Comparison of ENCODE assay signal across 8 cellular contexts in the genomic region with DNA sequence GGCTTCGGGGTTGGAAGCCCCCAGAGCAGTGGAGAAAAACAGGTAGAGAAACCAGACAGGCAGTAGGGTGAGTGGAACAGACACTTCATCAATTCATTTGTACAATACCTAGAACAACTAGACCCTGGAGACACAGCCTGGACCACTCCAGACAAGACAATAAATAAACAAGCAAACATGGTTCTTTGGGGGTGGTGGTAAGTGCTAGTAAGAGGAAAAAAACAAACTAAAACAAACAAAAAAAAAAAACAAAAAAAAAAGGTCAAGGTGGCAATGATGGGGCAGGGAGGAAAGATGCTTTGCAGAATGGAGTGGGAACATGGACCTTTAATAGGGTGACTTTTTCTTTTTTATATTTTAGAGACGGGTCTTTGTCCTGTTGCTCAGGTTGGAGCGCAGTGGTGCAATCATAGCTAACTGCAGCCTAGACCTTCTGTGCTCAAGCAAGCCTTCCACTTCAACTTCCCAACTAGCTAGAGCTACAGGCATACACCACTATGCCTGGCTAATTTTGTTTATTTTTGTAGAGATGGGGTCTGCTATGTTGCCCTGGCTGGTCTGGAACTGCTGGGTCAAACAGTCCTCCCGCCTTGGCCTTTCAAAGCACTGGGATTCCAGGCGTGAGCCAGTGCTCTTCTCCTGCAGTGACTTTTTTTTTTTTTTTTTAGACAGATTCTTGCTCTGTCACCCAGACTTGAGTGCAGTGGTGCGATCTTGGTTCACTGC. TPM values are rescaled to one million over a fixed set of nuclear protein-coding genes. Genes with fewer than 3 reads are reported as not detected.
DNase-seq lines count a peak whose midpoint lies in the region; ATAC-seq and TF ChIP-seq lines count a peak whose summit lies in the region.

No MANE protein-coding gene starts in this region.

- no peaks in the 10 kb centered on the region for H4K20me1 ChIP-seq in fibroblast of lung (ENCODE audit: control insufficient read depth, extremely low read depth, insufficient read depth, low read length)

- H3K27me3 ChIP-seq in SJSA1 (replicated peaks) (no peaks in the 10 kb centered on the region), fibroblast of lung (ENCODE audit: control insufficient read depth, insufficient read depth, low read length) (no peaks in the 10 kb centered on the region), sigmoid colon (no peaks in the 10 kb centered on the region)

- WGBS in sigmoid colon, 2 donors: 60 to 64% methylated on average over 6 of the region's 6 CpGs

- H3K9me3 ChIP-seq in SJSA1 (replicated peaks) (no peaks in the 10 kb centered on the region), fibroblast of lung (ENCODE audit: control insufficient read depth, insufficient read depth, low read depth, low read length) (no peaks in the 10 kb centered on the region), sigmoid colon (no peaks in the 10 kb centered on the region)

- peak overlapping the region; percentile 54 for H3K4me2 ChIP-seq in fibroblast of lung (ENCODE audit: extremely low read depth, insufficient read depth, low read length)

- peak overlapping the region; percentile 93 for H3K27ac ChIP-seq in SJSA1
- peak overlapping the region; percentile 97 for H3K27ac ChIP-seq in fibroblast of lung (ENCODE audit: insufficient read depth, low read length)
- peak overlapping the region; percentile 97 to 100 (median 98) for H3K27ac ChIP-seq in sigmoid colon

- peaks cover 20% of the 10 kb centered on the region for H3K79me2 ChIP-seq in fibroblast of lung (ENCODE audit: control insufficient read depth, insufficient read depth, low read length)

- TF ChIP-seq POLR2A in sigmoid colon (IDR thresholded peaks at IDR 0.05): no peak

- intact Hi-C loops in sigmoid colon (cut with DNase I): loop anchor here (5.0 kb wide), 3 partner anchors 213 to 1053 kb away; a partner anchor contains a TSS

- peak overlapping the region; percentile 85; the same call in 1 of the 2 replicates for H3K4me3 ChIP-seq in GM08714 (ENCODE audit: low read length)
- H3K4me3 ChIP-seq in SJSA1: peak overlapping the region; percentile 70
- peak overlapping the region in 3 of 4 experiments; percentile 27 to 96 (median 30) for H3K4me3 ChIP-seq in fibroblast of lung (replicated peaks in 1 of 4; ENCODE audit: control extremely low read depth in 1 of 4, insufficient read depth in 1 of 4, low read depth in 3 of 4, low read length in 4 of 4)
- peak overlapping the region; percentile 72 to 99 (median 90) for H3K4me3 ChIP-seq in sigmoid colon

- H3K4me1 ChIP-seq in SJSA1 (replicated peaks): peaks cover 35% of the 10 kb centered on the region
- peaks cover 16% of the 10 kb centered on the region for H3K4me1 ChIP-seq in fibroblast of lung (ENCODE audit: control insufficient read depth, extremely low read depth, insufficient read depth, low read length)
- peaks cover 0 to 35% (median 28%) of the 10 kb centered on the region in 4 donors for H3K4me1 ChIP-seq in sigmoid colon

- H3K9ac ChIP-seq in fibroblast of lung (ENCODE audit: insufficient read depth, low read length): peak overlapping the region; percentile 99

- peaks cover 16% of the 10 kb centered on the region for H3K36me3 ChIP-seq in SJSA1
- H3K36me3 ChIP-seq in fibroblast of lung (ENCODE audit: control insufficient read depth, insufficient read depth, low read length): peaks cover 2% of the 10 kb centered on the region
- H3K36me3 ChIP-seq in sigmoid colon: peaks cover 0 to 8% (median 7%) of the 10 kb centered on the region in 4 donors

- DNase-seq in SJSA1 (ENCODE audit: low read depth in 1 of 2, low spot score in 2 of 2) (no peak), fibroblast of lung (ENCODE audit: low read depth in 2 of 2) (peak in 1 of 2 donors; percentile 61), sigmoid colon (no peak), NCI-H128 (lab: John Stamatoyannopoulos, UW; ENCODE audit: unreplicated experiment) (no peak), cortex of kidney (lab: John Stamatoyannopoulos, UW) (no peak)
- DNase-seq in NK-92 treated with Interleukin-12 subunit alpha and Interleukin-12 subunit beta, amount 100 ng/mL, for 24 hours (lab: John Stamatoyannopoulos, UW): no peak

- no peak overlapping the region for H2AFZ ChIP-seq in fibroblast of lung (ENCODE audit: low read length)

- TF ChIP-seq EP300 in sigmoid colon (IDR thresholded peaks at IDR 0.05): no peak

- ATAC-seq in GM21825 (IDR thresholded peaks at IDR 0.05; ENCODE audit: unreplicated experiment): no peak

- no peak for TF ChIP-seq CTCF in fibroblast of lung (conservative IDR thresholded peaks at IDR 0.05 in 1 of 2, IDR thresholded peaks at IDR 0.05 in 1 of 2; ENCODE audit: low read depth in 1 of 2, low read length in 2 of 2)
- no peak for TF ChIP-seq CTCF in sigmoid colon (IDR thresholded peaks at IDR 0.05)

RNA-seq across cellular contexts. Expression of a gene that starts 3.1 kb away (rescaled TPM):
- total RNA-seq in SJSA1 (2014; rRNA removed; shearing (Covaris generic)): 112 and 115 TPM in 2 replicates
- total RNA-seq in fibroblast of lung (108 and 118 TPM in 2 replicates), sigmoid colon (1,000 to 10,000 TPM in 1 of 4 donors, 100 to 1,000 TPM in 3; 125 to 1,252 (median 504) TPM)
- polyA plus RNA-seq in fibroblast of lung (20.2 and 93.3 TPM in 2 replicates), sigmoid colon (100 to 1,000 TPM in 2 of 3 donors, 10 to 100 TPM in 1; 91.6 to 289 (median 249) TPM)
- polyA plus RNA-seq in fibroblast of lung (2012): 42.3 and 166 TPM in 2 replicates
- 11.2 and 12.8 TPM in 2 replicates for polyA minus RNA-seq in fibroblast of lung (ENCODE audit: low replicate concordance)

RNA-seq across cellular contexts. Expression of a gene that starts 7.2 kb away (rescaled TPM):
- total RNA-seq in SJSA1 (2014; rRNA removed; shearing (Covaris generic)): 4.6 and 8.7 TPM in 2 replicates
- 166 and 228 TPM in 2 replicates for total RNA-seq in fibroblast of lung
- polyA plus RNA-seq in fibroblast of lung: 186 and 294 TPM in 2 replicates
- polyA plus RNA-seq in fibroblast of lung (2012): 216 and 316 TPM in 2 replicates
- polyA minus RNA-seq in fibroblast of lung (ENCODE audit: low replicate concordance): 512 and 667 TPM in 2 replicates
- 100 to 1,000 TPM; 248 to 312 (median 264) TPM for total RNA-seq in sigmoid colon
- polyA plus RNA-seq in sigmoid colon: 100 to 1,000 TPM; 277 to 379 (median 284) TPM

RNA-seq across cellular contexts. Expression of a gene that starts 7.5 kb away (rescaled TPM):
- not detected in 2 replicates for total RNA-seq in SJSA1 (2014; rRNA removed; shearing (Covaris generic))
- total RNA-seq in fibroblast of lung (0.51 TPM in 1 of 2 replicates, not detected in the other), sigmoid colon (not detected)
- polyA plus RNA-seq in fibroblast of lung (2.8 TPM in 1 of 2 replicates, not detected in the other), sigmoid colon (1 to 10 TPM in 2 of 3 donors, not detected in 1; 2.5 to 2.8 TPM)
- 6.9 and 25.0 TPM in 2 replicates for polyA plus RNA-seq in fibroblast of lung (2012)
- polyA minus RNA-seq in fibroblast of lung (ENCODE audit: low replicate concordance): 4.7 and 18.1 TPM in 2 replicates

RNA-seq across cellular contexts. Expression of a gene that starts 12.0 kb away (rescaled TPM):
- total RNA-seq in SJSA1 (2014; rRNA removed; shearing (Covaris generic)): 68.8 and 78.9 TPM in 2 replicates
- total RNA-seq in fibroblast of lung: 3.1 and 8.9 TPM in 2 replicates
- 14.3 and 51.3 TPM in 2 replicates for polyA plus RNA-seq in fibroblast of lung
- 9.5 and 31.1 TPM in 2 replicates for polyA plus RNA-seq in fibroblast of lung (2012)
- polyA minus RNA-seq in fibroblast of lung (ENCODE audit: low replicate concordance): 3.1 and 26.3 TPM in 2 replicates
- 1 to 10 TPM; 1.9 to 3.7 (median 3.0) TPM for total RNA-seq in sigmoid colon
- polyA plus RNA-seq in sigmoid colon: 10 to 100 TPM in 1 of 3 donors, 1 to 10 TPM in 2; 6.2 to 22.1 (median 7.2) TPM

RNA-seq across cellular contexts. Expression of a gene that starts 19.0 kb away (rescaled TPM):
- 12.4 and 27.5 TPM in 2 replicates for total RNA-seq in SJSA1 (2014; rRNA removed; shearing (Covaris generic))
- total RNA-seq in fibroblast of lung (16.4 and 26.6 TPM in 2 replicates), sigmoid colon (10 to 100 TPM; 10.2 to 37.9 (median 12.7) TPM)
- polyA plus RNA-seq in fibroblast of lung (6.6 TPM in 2 replicates), sigmoid colon (10 to 100 TPM; 36.0 to 80.4 (median 42.1) TPM)
- 9.9 and 10.9 TPM in 2 replicates for polyA plus RNA-seq in fibroblast of lung (2012)
- 4.9 and 6.9 TPM in 2 replicates for polyA minus RNA-seq in fibroblast of lung (ENCODE audit: low replicate concordance)

Comparison
In these comparisons a context has a peak if more than half of its experiments do, and no peak if none do; other contexts are left out.
1. H3K4me3 ChIP-seq: peak in every context shown above with its lines; median percentile 90 in sigmoid colon; 85 in GM08714; 70 in SJSA1; 30 in fibroblast of lung.
2. RNA of a gene that starts 7.2 kb away (total RNA-seq): 248 to 312 TPM in sigmoid colon and 166 to 228 TPM in fibroblast of lung; 4.6 to 8.7 TPM in SJSA1; every median in the first group is over 10 times any median in the second.
3. Peak in every context shown above with its lines, with median percentiles within 50 percentile points of each other: H3K27ac ChIP-seq.